Comparison of ENCODE assay signal across 1 cellular context in the genomic region with DNA sequence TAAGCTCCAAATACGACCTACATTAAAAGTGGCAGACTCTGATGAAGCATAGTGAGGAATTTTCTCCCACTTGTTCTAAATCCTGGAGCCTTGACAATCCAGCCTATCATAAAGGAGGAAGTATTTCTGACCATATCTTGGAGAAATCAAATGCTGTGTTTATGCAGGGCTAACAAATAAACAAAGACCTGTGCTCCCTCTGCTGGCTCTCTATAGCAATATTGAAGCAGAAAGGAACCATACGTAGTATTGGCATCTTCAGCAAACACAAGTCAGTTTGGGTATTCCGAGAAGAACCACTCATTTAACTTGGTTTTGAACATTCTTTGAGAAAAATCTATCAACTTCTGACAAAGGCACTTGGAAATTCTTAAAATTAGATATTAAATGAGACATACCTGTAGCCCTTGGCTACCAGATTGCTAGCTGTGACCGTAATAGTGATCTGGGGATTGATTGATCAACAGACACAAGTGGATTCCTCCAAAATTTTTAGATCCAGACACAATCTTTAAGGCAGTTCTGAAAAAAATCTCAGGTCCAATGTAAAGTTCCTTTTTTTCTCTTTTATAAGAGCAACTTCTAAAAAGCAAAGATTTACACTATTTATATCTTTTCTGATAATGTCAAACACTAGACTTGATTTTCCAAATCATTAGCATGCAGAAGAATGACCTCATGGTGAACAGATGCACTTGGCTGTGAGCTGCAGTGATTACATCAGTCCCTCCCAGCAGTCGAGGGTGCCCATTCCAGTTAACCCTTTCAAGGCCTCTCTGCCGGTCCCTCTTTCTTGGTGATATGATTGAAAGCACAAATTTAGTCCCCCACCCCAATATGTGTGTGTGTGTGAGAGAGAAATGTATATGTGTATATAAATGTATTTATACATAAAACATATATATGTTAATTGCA.
TF ChIP-seq lines count a peak whose summit lies in the region.

No MANE protein-coding gene starts in this region.

TF ChIP-seq in A549, 52 proteins besides CTCF, POLR2A, EP300 and RAD21 (continued from another document):
- TF ChIP-seq, protein P1, sequence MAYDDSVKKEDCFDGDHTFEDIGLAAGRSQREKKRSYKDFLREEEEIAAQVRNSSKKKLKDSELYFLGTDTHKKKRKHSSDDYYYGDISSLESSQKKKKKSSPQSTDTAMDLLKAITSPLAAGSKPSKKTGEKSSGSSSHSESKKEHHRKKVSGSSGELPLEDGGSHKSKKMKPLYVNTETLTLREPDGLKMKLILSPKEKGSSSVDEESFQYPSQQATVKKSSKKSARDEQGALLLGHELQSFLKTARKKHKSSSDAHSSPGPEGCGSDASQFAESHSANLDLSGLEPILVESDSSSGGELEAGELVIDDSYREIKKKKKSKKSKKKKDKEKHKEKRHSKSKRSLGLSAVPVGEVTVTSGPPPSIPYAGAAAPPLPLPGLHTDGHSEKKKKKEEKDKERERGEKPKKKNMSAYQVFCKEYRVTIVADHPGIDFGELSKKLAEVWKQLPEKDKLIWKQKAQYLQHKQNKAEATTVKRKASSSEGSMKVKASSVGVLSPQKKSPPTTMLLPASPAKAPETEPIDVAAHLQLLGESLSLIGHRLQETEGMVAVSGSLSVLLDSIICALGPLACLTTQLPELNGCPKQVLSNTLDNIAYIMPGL (CRISPR knock-in tag; IDR thresholded peaks at IDR 0.05; ENCODE audit: borderline replicate concordance), result no peak
TF ChIP-seq in A549: peak in this region for 0.
